23 cellular contexts compared by ENCODE assay signal in the genomic region with DNA sequence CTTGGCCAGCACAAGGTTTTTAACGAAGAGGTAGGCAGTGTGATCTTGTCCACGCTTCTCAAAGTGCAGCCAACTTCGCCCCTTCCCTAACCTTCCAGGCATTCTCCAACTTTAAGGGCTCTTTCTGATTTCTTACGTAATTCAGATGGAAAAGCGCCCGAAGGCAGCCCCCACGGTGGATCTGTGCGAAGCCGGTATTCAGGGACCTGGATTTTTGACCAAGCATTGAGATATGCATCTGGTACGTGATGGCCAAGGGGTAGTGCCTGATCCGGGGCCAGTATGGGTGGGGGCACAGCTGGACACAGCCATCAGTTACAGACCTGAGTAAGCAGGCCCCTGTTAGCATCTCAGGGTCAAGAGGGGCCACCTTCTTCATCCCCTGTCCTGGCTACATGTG.
"Had no signal": no experiment of that assay in that cellular context is flagged by ENCODE, and none has a peak within 500 bp of the region (broad histone marks: within the 10 kb centered on the region; RNA-seq: fewer than 3 reads in every experiment).

No MANE protein-coding gene starts in this region.

- H3K9me3 ChIP-seq: gastrocnemius medialis, prostate gland, testis had no signal

- H3K27ac Mint-ChIP-seq: activated naive CD4-positive, alpha-beta T cell treated with anti-CD3 and anti-CD28 coated beads for 36 hours; activated naive CD8-positive, alpha-beta T cell treated with anti-CD3 and anti-CD28 coated beads, Interleukin-2, amount 50 U/mL, for 24 hours; nephron; stimulated activated naive CD8-positive, alpha-beta T cell treated with anti-CD3 and anti-CD28 coated beads, Interleukin-15, amount 100 ng/mL, for 72 hours; T-cell; type B pancreatic cell had no signal

- H3K4me3 Mint-ChIP-seq: activated naive CD4-positive, alpha-beta T cell treated with anti-CD3 and anti-CD28 coated beads for 36 hours; activated naive CD8-positive, alpha-beta T cell treated with anti-CD3 and anti-CD28 coated beads, Interleukin-2, amount 50 U/mL, for 24 hours; brain; central memory CD8-positive, alpha-beta T cell; nephron; stimulated activated naive CD8-positive, alpha-beta T cell treated with anti-CD3 and anti-CD28 coated beads, Interleukin-15, amount 100 ng/mL, for 72 hours; T-cell; type B pancreatic cell had no signal

- H3K4me3 ChIP-seq: gastrocnemius medialis, prostate gland, skin epidermis, testis had no signal

- H3K27me3 ChIP-seq: gastrocnemius medialis, testis had no signal

- H3K36me3 Mint-ChIP-seq: T-cell had no signal

- H3K27ac ChIP-seq: gastrocnemius medialis, prostate gland, skin epidermis, testis had no signal

- DNase-seq: activated CD4-positive, alpha-beta T cell treated with anti-CD3 and anti-CD28 coated beads, Interleukin-2, amount 50 U/mL, for 1 hour; activated naive CD4-positive, alpha-beta T cell treated with anti-CD3 and anti-CD28 coated beads for 36 hours; activated naive CD8-positive, alpha-beta T cell treated with anti-CD3 and anti-CD28 coated beads, Interleukin-2, amount 50 U/mL, for 24 hours; activated T-cell treated with anti-CD3 and anti-CD28 coated beads, Interleukin-2, amount 50 U/mL, for 1 hour; anterior cingulate cortex; cortex of kidney; effector CD4-positive, alpha-beta T cell; gastrocnemius medialis; occipital lobe; stimulated activated CD4-positive, alpha-beta T cell treated with anti-CD3 and anti-CD28 coated beads, Interleukin-15, amount 100 ng/mL, for 24 hours; stimulated activated CD4-positive, alpha-beta T cell treated with anti-CD3 and anti-CD28 coated beads, Interleukin-2, amount 100 ng/mL, for 48 hours; stimulated activated naive CD8-positive, alpha-beta T cell treated with anti-CD3 and anti-CD28 coated beads, Interleukin-15, amount 100 ng/mL, for 72 hours; T-helper 9 cell had no signal

- ATAC-seq: activated naive CD8-positive, alpha-beta T cell treated with anti-CD3 and anti-CD28 coated beads, Interleukin-2, amount 50 U/mL, for 24 hours; esophagus mucosa; gastrocnemius medialis; right cardiac atrium; T-cell had no signal

- H3K36me3 ChIP-seq: gastrocnemius medialis, prostate gland had no signal

- H3K9me3 Mint-ChIP-seq: activated naive CD4-positive, alpha-beta T cell treated with anti-CD3 and anti-CD28 coated beads for 36 hours; activated naive CD8-positive, alpha-beta T cell treated with anti-CD3 and anti-CD28 coated beads, Interleukin-2, amount 50 U/mL, for 24 hours; central memory CD8-positive, alpha-beta T cell; nephron; stimulated activated naive CD8-positive, alpha-beta T cell treated with anti-CD3 and anti-CD28 coated beads, Interleukin-15, amount 100 ng/mL, for 72 hours; T-cell; type B pancreatic cell had no signal

- H3K27me3 Mint-ChIP-seq: activated naive CD8-positive, alpha-beta T cell treated with anti-CD3 and anti-CD28 coated beads, Interleukin-2, amount 50 U/mL, for 24 hours; central memory CD8-positive, alpha-beta T cell; T-cell; type B pancreatic cell had no signal

- H3K4me1 Mint-ChIP-seq: central memory CD8-positive, alpha-beta T cell had no signal
